Comparison of ENCODE assay signal across 8 cellular contexts in the genomic region with DNA sequence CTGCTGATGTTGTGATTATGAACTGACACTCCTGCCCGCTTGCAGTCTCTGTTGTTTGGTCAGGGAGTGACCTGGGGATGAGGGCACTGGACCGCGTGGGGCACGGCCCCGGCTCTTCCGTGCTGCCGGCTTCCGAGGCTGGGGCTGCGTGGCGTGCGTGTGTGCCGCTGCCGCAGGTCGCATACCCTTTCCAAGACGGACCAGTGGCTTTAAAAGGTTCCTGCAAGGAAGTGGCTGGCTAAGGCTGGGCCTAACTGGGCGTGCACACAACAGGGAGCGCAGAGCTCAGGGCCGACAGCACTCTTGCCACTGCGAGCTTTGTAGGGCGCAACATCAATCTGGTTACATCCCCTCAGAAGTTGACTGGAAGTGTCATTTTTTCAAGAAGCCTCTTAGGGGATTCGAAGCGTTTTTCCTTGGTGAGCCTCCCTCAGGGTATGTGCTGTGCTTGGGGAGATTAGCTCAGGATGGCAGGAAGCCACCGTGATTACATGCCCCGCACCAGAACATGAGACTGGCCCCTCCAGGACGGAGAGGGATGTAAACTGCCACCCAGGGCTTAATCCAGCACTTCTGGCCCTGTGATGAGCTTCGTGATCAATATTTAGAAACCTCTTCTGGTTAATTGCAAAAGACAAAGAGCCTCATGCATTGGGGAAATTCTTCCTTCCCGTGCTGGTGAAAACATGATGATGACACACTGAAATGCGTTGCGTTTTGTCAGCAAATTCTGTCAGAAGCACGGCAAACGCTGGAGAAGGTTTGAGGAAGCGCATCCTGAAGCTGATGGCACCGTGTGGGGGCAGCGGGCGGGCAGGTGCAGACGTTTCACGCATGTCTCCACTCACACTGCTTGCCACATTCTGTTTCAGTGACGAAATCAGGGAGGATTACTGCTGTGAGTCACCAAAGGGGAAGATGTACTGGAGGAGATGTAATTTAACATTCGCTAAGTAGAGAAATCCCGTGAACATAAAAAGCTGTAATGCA. TPM values are rescaled to one million over a fixed set of nuclear protein-coding genes. Genes with fewer than 3 reads are reported as not detected.
DNase-seq lines count a peak whose midpoint lies in the region; ATAC-seq and TF ChIP-seq lines count a peak whose summit lies in the region.

No MANE protein-coding gene starts in this region.

- 85% methylated on average over 40 of the region's 40 CpGs for WGBS in liver

- H3K27me3 ChIP-seq in liver (ENCODE audit: control insufficient read depth in 4 of 4, insufficient read depth in 4 of 4, low read length in 3 of 4) (no peaks in the 10 kb centered on the region), upper lobe of right lung (no peaks in the 10 kb centered on the region)

- H3K9ac ChIP-seq in liver (ENCODE audit: low read depth in 1 of 2, low read length in 2 of 2): no peak overlapping the region

- no peak for TF ChIP-seq RAD21 in liver (IDR thresholded peaks at IDR 0.05)

- H3K27ac ChIP-seq in liver (ENCODE audit: low read depth in 1 of 2, low read length in 2 of 2) (peak overlapping the region; percentile 58 to 74), upper lobe of right lung (no peak overlapping the region)

- peak; percentile 91 for ATAC-seq in upper lobe of right lung
- ATAC-seq in GM21447 (IDR thresholded peaks at IDR 0.05; ENCODE audit: unreplicated experiment): no peak
- no peak for ATAC-seq in HG03108 (IDR thresholded peaks at IDR 0.05; ENCODE audit: unreplicated experiment)

- TF ChIP-seq CTCF in astrocyte of the spinal cord (IDR thresholded peaks at IDR 0.05; ENCODE audit: low read depth, low read length) (no peak), liver (IDR thresholded peaks at IDR 0.05; ENCODE audit: low read depth, low read length, missing input control) (no peak), upper lobe of right lung (IDR thresholded peaks at IDR 0.05) (no peak)

- in situ Hi-C loops in astrocyte of the spinal cord (cut with HindIII; ENCODE audit: low sequenced_read_pairs): no loop called here

- H3K36me3 ChIP-seq in liver (ENCODE audit: control insufficient read depth in 4 of 4, insufficient read depth in 3 of 4, low read depth in 1 of 4, low read length in 3 of 4) (peaks cover 0 to 16% (median 8%) of the 10 kb centered on the region in 4 donors), upper lobe of right lung (peaks cover 36% of the 10 kb centered on the region)

- no peaks in the 10 kb centered on the region for H3K4me1 ChIP-seq in liver (ENCODE audit: control insufficient read depth in 4 of 4, insufficient read depth in 4 of 4, low read length in 3 of 4)
- no peaks in the 10 kb centered on the region for H3K4me1 ChIP-seq in upper lobe of right lung

- H3K9me3 ChIP-seq in liver (ENCODE audit: control insufficient read depth in 4 of 4, low read length in 3 of 4) (no peaks in the 10 kb centered on the region), upper lobe of right lung (no peaks in the 10 kb centered on the region)

- H3K4me3 ChIP-seq in astrocyte of the spinal cord (ENCODE audit: low read depth, low read length) (no peak overlapping the region), liver (ENCODE audit: low read depth in 1 of 3, low read length in 3 of 3) (no peak overlapping the region), upper lobe of right lung (no peak overlapping the region)

- DNase-seq in activated naive CD4-positive, alpha-beta T cell treated with Interleukin-2 at 50 U/mL for 16 hours: peak; percentile 44
- no peak for DNase-seq in activated naive CD4-positive, alpha-beta T cell (lab: John Stamatoyannopoulos, UW)
- DNase-seq in astrocyte of the spinal cord (ENCODE audit: low read depth, low spot score) (peak; percentile 25), upper lobe of right lung (peak; percentile 85), NCI-H510A (lab: John Stamatoyannopoulos, UW) (no peak)

- intact Hi-C loops in upper lobe of right lung (cut with DNase I): no loop called here

TF ChIP-seq in liver, 16 proteins besides CTCF, POLR2A, EP300 and RAD21:
- TF ChIP-seq JUND (IDR thresholded peaks at IDR 0.05): no peak
- TF ChIP-seq YY1 (IDR thresholded peaks at IDR 0.05): no peak
- no peak for TF ChIP-seq FOXA1 (IDR thresholded peaks at IDR 0.05)
- TF ChIP-seq GABPA (IDR thresholded peaks at IDR 0.05 in 1 of 2, conservative IDR thresholded peaks at IDR 0.05 in 1 of 2): no peak
- no peak for TF ChIP-seq EGR1 (IDR thresholded peaks at IDR 0.05; ENCODE audit: low read depth in 2 of 2)
- no peak for TF ChIP-seq RXRA (IDR thresholded peaks at IDR 0.05)

RNA-seq across cellular contexts. Expression of gene MAEA, which starts 11.1 kb away (rescaled TPM):
- 10 to 100 TPM; 28.7 to 33.9 TPM for total RNA-seq in liver
- 10 to 100 TPM; 20.9 to 30.9 TPM for polyA plus RNA-seq in liver
- 63.2 TPM for total RNA-seq in upper lobe of right lung

RNA-seq across cellular contexts. Expression of gene UVSSA, which starts 46.2 kb away (rescaled TPM):
- total RNA-seq in liver (10 to 100 TPM in 1 of 2 donors, 1 to 10 TPM in 1; 4.1 to 18.3 TPM), upper lobe of right lung (28.3 TPM)
- 1 to 10 TPM; 2.2 to 3.1 TPM for polyA plus RNA-seq in liver

RNA-seq across cellular contexts. Expression of gene CTBP1, which starts 51.8 kb away (rescaled TPM):
- total RNA-seq in liver: 100 to 1,000 TPM in 1 of 2 donors, 10 to 100 TPM in 1; 88.7 to 156 TPM
- 10 to 100 TPM; 27.5 to 70.4 TPM for polyA plus RNA-seq in liver
- 169 TPM for total RNA-seq in upper lobe of right lung

Comparison
In these comparisons a context has a peak if more than half of its experiments do, and no peak if none do; other contexts are left out.
1. DNase-seq: peak in activated naive CD4-positive, alpha-beta T cell treated with Interleukin-2 at 50 U/mL for 16 hours (single experiment), astrocyte of the spinal cord (single experiment) and upper lobe of right lung (single experiment); none in activated naive CD4-positive, alpha-beta T cell (0 of 4) and NCI-H510A (single experiment).